Comparison of ENCODE assay signal across 26 cellular contexts in the genomic region with DNA sequence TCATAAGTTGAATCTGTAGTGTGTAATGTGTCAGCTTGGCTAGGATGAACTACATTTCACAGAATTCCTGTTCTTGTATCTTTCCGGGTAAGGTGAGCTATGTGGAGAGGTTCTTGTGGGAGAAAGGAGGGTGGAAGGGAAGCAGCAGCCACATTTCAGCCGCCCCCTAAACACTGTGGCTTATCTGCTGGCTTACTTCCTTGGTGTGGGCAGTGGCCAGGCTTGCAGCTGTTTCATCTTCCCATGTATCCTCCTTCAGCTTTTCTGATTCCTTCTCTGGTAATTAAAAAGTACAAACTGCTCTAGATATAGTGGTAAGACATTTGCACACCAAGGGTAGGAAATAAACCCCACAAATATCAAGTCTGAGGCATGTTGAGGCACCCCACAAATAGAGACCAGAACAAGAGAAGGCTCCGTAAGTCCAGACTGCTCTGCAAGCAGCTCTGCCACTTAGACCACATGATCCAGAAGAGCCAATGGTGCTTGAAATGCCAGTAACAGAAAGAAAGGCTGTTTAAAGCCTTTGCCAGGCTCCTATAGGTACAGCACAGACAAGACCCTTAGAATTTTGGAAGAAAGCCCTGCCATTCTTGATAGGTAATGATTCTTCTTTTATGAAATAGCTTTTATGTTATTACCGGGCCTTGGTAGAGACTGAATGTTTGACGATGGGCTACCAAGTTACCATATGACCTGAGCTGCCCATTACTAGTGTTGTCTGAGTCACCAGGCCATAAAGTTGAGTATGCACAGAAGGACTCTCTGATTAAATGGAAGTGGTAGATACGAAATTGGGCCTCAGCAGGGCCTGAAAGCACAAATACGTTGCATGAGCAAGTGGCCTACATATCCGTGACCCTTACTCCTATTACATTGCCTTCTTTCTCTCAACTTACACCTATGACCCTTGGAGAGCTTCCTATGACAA.
DNase-seq lines count a peak whose midpoint lies in the region; ATAC-seq, FAIRE-seq and TF ChIP-seq lines count a peak whose summit lies in the region.
"Had no signal": no experiment of that assay in that cellular context is flagged by ENCODE, and none has a peak within 500 bp of the region (broad histone marks: within the 10 kb centered on the region; RNA-seq: fewer than 3 reads in every experiment).

No MANE protein-coding gene starts in this region.

- H3K9ac ChIP-seq in astrocyte (ENCODE audit: low read length) (no peak overlapping the region), skeletal muscle tissue (ENCODE audit: low read depth in 1 of 3, low read length in 3 of 3) (peak overlapping the region in 1 of 3 donors; percentile 12)

- H3K4me2 ChIP-seq in astrocyte (ENCODE audit: low read length): no peak overlapping the region
- H3K4me2 ChIP-seq: hepatocyte had no signal

- TF ChIP-seq CTCF in astrocyte (IDR thresholded peaks at IDR 0.05; ENCODE audit: insufficient read depth, low read depth, low read length): no peak
- no peak for TF ChIP-seq CTCF in nephron (IDR thresholded peaks at IDR 0.05; ENCODE audit: unreplicated experiment in 3 of 3)

- peaks cover 8% of the 10 kb centered on the region for H3K36me3 Mint-ChIP-seq in astrocyte (ENCODE audit: low read depth, unreplicated experiment)
- H3K36me3 Mint-ChIP-seq in nephron (ENCODE audit: low read depth): no peaks in the 10 kb centered on the region
- H3K36me3 Mint-ChIP-seq: CD4-positive, alpha-beta memory T cell; immature natural killer cell; stimulated activated naive B cell treated with anti-CD40 and anti-IgM and Interleukin-4, amounts not matched to agents 10 μg/mL and 1 μg/mL and 100 μg/mL, for 72 hours had no signal

- H3K4me3 ChIP-seq in astrocyte (ENCODE audit: insufficient read depth, low read depth, low read length) (no peak overlapping the region), skeletal muscle tissue (ENCODE audit: low read length in 3 of 3) (no peak overlapping the region)
- H3K4me3 ChIP-seq: hepatocyte had no signal

- H3K9me3 Mint-ChIP-seq in astrocyte (ENCODE audit: unreplicated experiment) (peaks cover 8% of the 10 kb centered on the region), nephron (no peaks in the 10 kb centered on the region)
- H3K9me3 Mint-ChIP-seq: immature natural killer cell; neural crest cell; stimulated activated naive B cell treated with anti-CD40 and anti-IgM and Interleukin-4, amounts not matched to agents 10 μg/mL and 1 μg/mL and 100 μg/mL, for 72 hours had no signal

- no peak for TF ChIP-seq POLR2A in erythroblast (IDR thresholded peaks at IDR 0.05; ENCODE audit: low read length)

- no peaks in the 10 kb centered on the region for H3K27me3 ChIP-seq in astrocyte (ENCODE audit: insufficient read depth, low read length)
- no peaks in the 10 kb centered on the region for H3K27me3 ChIP-seq in skeletal muscle tissue (ENCODE audit: control insufficient read depth in 3 of 3, insufficient read depth in 3 of 3, low read length in 3 of 3)
- H3K27me3 ChIP-seq: brain microvascular endothelial cell, foreskin keratinocyte, hepatocyte had no signal

- no peak overlapping the region for H3K27ac ChIP-seq in astrocyte (ENCODE audit: low read depth, low read length)
- peak overlapping the region; percentile 14 for H3K27ac ChIP-seq in skeletal muscle tissue (ENCODE audit: low read depth, low read length)
- H3K27ac ChIP-seq: brain microvascular endothelial cell, foreskin keratinocyte, hepatocyte had no signal

- no peak for ATAC-seq in GM19463 (IDR thresholded peaks at IDR 0.05; ENCODE audit: unreplicated experiment)
- ATAC-seq in HG03442 (IDR thresholded peaks at IDR 0.05; ENCODE audit: unreplicated experiment): no peak
- ATAC-seq: esophagus mucosa; foreskin keratinocyte; HCT116; stimulated activated naive B cell treated with anti-CD40 and anti-IgM and Interleukin-4, amounts not matched to agents 10 μg/mL and 1 μg/mL and 100 μg/mL, for 72 hours had no signal

- H3K4me1 ChIP-seq in astrocyte (ENCODE audit: insufficient read depth, low read length): peaks cover 10% of the 10 kb centered on the region
- peaks cover 9 to 25% (median 16%) of the 10 kb centered on the region in 3 donors for H3K4me1 ChIP-seq in skeletal muscle tissue (ENCODE audit: control insufficient read depth in 3 of 3, insufficient read depth in 3 of 3, low read length in 3 of 3)

- H3K4me3 Mint-ChIP-seq in astrocyte (ENCODE audit: unreplicated experiment) (no peak overlapping the region), nephron (peak overlapping the region in 1 of 3 experiments; percentile 23)
- H3K4me3 Mint-ChIP-seq: CD4-positive, alpha-beta memory T cell; immature natural killer cell; neural crest cell; stimulated activated naive B cell treated with anti-CD40 and anti-IgM and Interleukin-4, amounts not matched to agents 10 μg/mL and 1 μg/mL and 100 μg/mL, for 72 hours had no signal

- DNase-seq in OCI-M1 (lab: John Stamatoyannopoulos, UW) (peak; percentile 26), astrocyte (ENCODE audit: low read depth) (peak; percentile 29), erythroblast (lab: John Stamatoyannopoulos, UW) (no peak)
- DNase-seq: activated CD4-positive, alpha-beta T cell treated with anti-CD3 and anti-CD28 coated beads, Interleukin-2, amount 50 U/mL, for 48 hours; activated CD4-positive, CD25-positive, alpha-beta regulatory T cell; activated CD8-positive, alpha-beta memory T cell treated with anti-CD3 and anti-CD28 coated beads, Interleukin-2, amount 50 U/mL, for 48 hours; activated gamma-delta T cell; brain microvascular endothelial cell; CD4-positive, alpha-beta memory T cell; effector memory CD4-positive, alpha-beta T cell; foreskin keratinocyte; immature natural killer cell; NCI-H1417; NCI-H2081; NCI-H446 treated with DMSO at 0.1 percent for 48 hours; stimulated activated CD4-positive, alpha-beta T cell treated with anti-CD3 and anti-CD28 coated beads, Interleukin-4, amount 100 ng/mL, for 24 hours; stimulated activated naive B cell treated with anti-CD40 and anti-IgM and Interleukin-4, amounts not matched to agents 10 μg/mL and 1 μg/mL and 100 μg/mL, for 72 hours; T1000 had no signal

- no peaks in the 10 kb centered on the region for H4K20me1 ChIP-seq in astrocyte (ENCODE audit: insufficient read depth, low read length)

- H3K9me3 ChIP-seq in astrocyte (ENCODE audit: insufficient read depth, low read depth, low read length) (no peaks in the 10 kb centered on the region), skeletal muscle tissue (ENCODE audit: control insufficient read depth in 3 of 3, low read length in 3 of 3) (no peaks in the 10 kb centered on the region)

- no peaks in the 10 kb centered on the region for H3K27me3 Mint-ChIP-seq in astrocyte (ENCODE audit: low read depth, unreplicated experiment)
- no peaks in the 10 kb centered on the region for H3K27me3 Mint-ChIP-seq in nephron (ENCODE audit: low read depth)

- H3K79me2 ChIP-seq in astrocyte (ENCODE audit: insufficient read depth, low read length): no peaks in the 10 kb centered on the region
- H3K79me2 ChIP-seq: hepatocyte had no signal

- no peak overlapping the region for H2AFZ ChIP-seq in astrocyte (ENCODE audit: low read depth, low read length)
- H2AFZ ChIP-seq: hepatocyte had no signal

- peaks cover 48% of the 10 kb centered on the region for H3K4me1 Mint-ChIP-seq in astrocyte (ENCODE audit: low read depth, unreplicated experiment)
- H3K4me1 Mint-ChIP-seq in nephron: peaks cover 27% of the 10 kb centered on the region
- H3K4me1 Mint-ChIP-seq: immature natural killer cell; neural crest cell; stimulated activated naive B cell treated with anti-CD40 and anti-IgM and Interleukin-4, amounts not matched to agents 10 μg/mL and 1 μg/mL and 100 μg/mL, for 72 hours had no signal

- no peak for FAIRE-seq in astrocyte (lab: Jason Lieb, UNC)

- H3K27ac Mint-ChIP-seq in astrocyte (ENCODE audit: unreplicated experiment) (no peak overlapping the region), nephron (peak overlapping the region; percentile 24 to 38 (median 30))
- H3K27ac Mint-ChIP-seq: immature natural killer cell; stimulated activated naive B cell treated with anti-CD40 and anti-IgM and Interleukin-4, amounts not matched to agents 10 μg/mL and 1 μg/mL and 100 μg/mL, for 72 hours had no signal

- H3K36me3 ChIP-seq in astrocyte (ENCODE audit: insufficient read depth, low read length) (no peaks in the 10 kb centered on the region), skeletal muscle tissue (ENCODE audit: control insufficient read depth in 3 of 3, insufficient read depth in 3 of 3, low read length in 3 of 3) (no peaks in the 10 kb centered on the region)
- H3K36me3 ChIP-seq: brain microvascular endothelial cell had no signal

Comparison
In these comparisons a context has a peak if more than half of its experiments do, and no peak if none do; other contexts are left out.
1. DNase-seq: peak in OCI-M1 (single experiment) and astrocyte (single experiment); none in erythroblast (0 of 2).